In the genomic region with DNA sequence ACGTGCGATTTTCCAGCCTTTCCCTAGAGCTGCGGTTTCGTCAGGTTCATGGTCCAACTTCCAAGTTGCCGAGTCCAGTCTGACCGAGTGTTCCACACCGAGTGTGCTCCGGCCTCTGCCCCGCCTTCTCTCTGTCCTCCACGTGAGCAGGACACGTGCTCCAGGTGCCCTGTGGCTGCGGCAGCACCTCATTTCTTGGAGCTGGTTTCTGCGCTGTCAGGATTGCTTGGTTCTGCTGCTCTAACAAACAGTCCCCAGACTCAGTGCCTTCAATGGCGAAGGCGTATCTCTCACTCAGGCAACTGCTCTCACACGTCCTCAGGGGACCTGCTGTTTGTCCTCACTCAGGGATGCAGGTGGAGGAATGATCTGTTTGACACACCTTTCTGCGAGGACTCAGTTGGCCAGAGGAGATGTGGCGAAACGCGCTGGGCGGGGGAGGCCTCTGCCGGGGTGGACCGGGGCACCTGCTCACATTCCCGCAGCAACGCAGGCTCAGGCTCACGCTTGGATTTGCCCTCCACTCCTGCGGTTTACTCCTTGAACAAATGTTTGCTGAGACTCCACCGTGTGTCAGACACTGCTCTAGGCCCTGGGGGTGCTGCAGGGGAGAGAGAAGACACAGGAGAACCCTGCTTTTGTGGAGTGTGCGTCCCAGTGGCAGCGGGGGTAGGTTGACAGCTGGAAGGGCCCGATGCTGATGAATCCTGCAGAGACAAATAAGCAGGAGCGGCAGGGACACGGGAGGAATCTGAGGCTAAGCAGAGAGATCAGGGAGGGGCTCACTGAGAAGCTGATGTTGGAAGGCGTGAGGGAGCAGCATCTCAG, we compare ENCODE assay signal across 1 cellular context.
TF ChIP-seq lines count a peak whose summit lies in the region.

No MANE protein-coding gene starts in this region.

TF ChIP-seq in HepG2, 621 proteins besides CTCF, POLR2A, EP300 and RAD21 (continued from another document and continues in another):
- TF ChIP-seq, protein P1, sequence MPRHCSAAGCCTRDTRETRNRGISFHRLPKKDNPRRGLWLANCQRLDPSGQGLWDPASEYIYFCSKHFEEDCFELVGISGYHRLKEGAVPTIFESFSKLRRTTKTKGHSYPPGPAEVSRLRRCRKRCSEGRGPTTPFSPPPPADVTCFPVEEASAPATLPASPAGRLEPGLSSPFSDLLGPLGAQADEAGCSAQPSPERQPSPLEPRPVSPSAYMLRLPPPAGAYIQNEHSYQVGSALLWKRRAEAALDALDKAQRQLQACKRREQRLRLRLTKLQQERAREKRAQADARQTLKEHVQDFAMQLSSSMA (CRISPR knock-in tag; IDR thresholded peaks at IDR 0.05) = peak; percentile 81; the same call in 1 of the 2 replicates
- TF ChIP-seq MEF2D (CRISPR knock-in tag; IDR thresholded peaks at IDR 0.05) = peak; percentile 85; the same call in 1 of the 2 replicates
- TF ChIP-seq, protein P2, sequence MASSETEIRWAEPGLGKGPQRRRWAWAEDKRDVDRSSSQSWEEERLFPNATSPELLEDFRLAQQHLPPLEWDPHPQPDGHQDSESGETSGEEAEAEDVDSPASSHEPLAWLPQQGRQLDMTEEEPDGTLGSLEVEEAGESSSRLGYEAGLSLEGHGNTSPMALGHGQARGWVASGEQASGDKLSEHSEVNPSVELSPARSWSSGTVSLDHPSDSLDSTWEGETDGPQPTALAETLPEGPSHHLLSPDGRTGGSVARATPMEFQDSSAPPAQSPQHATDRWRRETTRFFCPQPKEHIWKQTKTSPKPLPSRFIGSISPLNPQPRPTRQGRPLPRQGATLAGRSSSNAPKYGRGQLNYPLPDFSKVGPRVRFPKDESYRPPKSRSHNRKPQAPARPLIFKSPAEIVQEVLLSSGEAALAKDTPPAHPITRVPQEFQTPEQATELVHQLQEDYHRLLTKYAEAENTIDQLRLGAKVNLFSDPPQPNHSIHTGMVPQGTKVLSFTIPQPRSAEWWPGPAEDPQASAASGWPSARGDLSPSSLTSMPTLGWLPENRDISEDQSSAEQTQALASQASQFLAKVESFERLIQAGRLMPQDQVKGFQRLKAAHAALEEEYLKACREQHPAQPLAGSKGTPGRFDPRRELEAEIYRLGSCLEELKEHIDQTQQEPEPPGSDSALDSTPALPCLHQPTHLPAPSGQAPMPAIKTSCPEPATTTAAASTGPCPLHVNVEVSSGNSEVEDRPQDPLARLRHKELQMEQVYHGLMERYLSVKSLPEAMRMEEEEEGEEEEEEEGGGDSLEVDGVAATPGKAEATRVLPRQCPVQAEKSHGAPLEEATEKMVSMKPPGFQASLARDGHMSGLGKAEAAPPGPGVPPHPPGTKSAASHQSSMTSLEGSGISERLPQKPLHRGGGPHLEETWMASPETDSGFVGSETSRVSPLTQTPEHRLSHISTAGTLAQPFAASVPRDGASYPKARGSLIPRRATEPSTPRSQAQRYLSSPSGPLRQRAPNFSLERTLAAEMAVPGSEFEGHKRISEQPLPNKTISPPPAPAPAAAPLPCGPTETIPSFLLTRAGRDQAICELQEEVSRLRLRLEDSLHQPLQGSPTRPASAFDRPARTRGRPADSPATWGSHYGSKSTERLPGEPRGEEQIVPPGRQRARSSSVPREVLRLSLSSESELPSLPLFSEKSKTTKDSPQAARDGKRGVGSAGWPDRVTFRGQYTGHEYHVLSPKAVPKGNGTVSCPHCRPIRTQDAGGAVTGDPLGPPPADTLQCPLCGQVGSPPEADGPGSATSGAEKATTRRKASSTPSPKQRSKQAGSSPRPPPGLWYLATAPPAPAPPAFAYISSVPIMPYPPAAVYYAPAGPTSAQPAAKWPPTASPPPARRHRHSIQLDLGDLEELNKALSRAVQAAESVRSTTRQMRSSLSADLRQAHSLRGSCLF (CRISPR knock-in tag; IDR thresholded peaks at IDR 0.05; ENCODE audit: borderline replicate concordance) = no peak
- TF ChIP-seq ZC3H4 (CRISPR knock-in tag; IDR thresholded peaks at IDR 0.05; ENCODE audit: borderline replicate concordance) = no peak
- no peak for TF ChIP-seq LCORL (IDR thresholded peaks at IDR 0.05)
- peak; percentile 40; the same call in 1 of the 2 replicates for TF ChIP-seq LCORL (CRISPR knock-in tag; IDR thresholded peaks at IDR 0.05)
- TF ChIP-seq, protein P3, sequence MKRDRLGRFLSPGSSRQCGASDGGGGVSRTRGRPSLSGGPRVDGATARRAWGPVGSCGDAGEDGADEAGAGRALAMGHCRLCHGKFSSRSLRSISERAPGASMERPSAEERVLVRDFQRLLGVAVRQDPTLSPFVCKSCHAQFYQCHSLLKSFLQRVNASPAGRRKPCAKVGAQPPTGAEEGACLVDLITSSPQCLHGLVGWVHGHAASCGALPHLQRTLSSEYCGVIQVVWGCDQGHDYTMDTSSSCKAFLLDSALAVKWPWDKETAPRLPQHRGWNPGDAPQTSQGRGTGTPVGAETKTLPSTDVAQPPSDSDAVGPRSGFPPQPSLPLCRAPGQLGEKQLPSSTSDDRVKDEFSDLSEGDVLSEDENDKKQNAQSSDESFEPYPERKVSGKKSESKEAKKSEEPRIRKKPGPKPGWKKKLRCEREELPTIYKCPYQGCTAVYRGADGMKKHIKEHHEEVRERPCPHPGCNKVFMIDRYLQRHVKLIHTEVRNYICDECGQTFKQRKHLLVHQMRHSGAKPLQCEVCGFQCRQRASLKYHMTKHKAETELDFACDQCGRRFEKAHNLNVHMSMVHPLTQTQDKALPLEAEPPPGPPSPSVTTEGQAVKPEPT (CRISPR knock-in tag; IDR thresholded peaks at IDR 0.05; ENCODE audit: low read depth) = peak; percentile 86; the same call in 1 of the 2 replicates
- peak; percentile 58; the same call in 1 of the 2 replicates for TF ChIP-seq HDAC1 (CRISPR knock-in tag; IDR thresholded peaks at IDR 0.05)
- TF ChIP-seq, protein P4, sequence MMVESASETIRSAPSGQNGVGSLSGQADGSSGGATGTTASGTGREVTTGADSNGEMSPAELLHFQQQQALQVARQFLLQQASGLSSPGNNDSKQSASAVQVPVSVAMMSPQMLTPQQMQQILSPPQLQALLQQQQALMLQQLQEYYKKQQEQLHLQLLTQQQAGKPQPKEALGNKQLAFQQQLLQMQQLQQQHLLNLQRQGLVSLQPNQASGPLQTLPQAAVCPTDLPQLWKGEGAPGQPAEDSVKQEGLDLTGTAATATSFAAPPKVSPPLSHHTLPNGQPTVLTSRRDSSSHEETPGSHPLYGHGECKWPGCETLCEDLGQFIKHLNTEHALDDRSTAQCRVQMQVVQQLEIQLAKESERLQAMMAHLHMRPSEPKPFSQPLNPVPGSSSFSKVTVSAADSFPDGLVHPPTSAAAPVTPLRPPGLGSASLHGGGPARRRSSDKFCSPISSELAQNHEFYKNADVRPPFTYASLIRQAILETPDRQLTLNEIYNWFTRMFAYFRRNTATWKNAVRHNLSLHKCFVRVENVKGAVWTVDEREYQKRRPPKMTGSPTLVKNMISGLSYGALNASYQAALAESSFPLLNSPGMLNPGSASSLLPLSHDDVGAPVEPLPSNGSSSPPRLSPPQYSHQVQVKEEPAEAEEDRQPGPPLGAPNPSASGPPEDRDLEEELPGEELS (CRISPR knock-in tag; IDR thresholded peaks at IDR 0.05) = peak; percentile 22; the same call in 1 of the 2 replicates
- TF ChIP-seq, protein P5, sequence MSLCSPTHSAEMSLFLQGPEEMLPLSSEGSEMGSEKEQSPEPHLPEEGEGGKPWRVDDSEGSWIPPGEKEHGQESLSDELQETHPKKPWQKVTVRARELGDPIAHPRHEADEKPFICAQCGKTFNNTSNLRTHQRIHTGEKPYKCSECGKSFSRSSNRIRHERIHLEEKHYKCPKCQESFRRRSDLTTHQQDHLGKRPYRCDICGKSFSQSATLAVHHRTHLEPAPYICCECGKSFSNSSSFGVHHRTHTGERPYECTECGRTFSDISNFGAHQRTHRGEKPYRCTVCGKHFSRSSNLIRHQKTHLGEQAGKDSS (CRISPR knock-in tag; IDR thresholded peaks at IDR 0.05; ENCODE audit: borderline replicate concordance, low read depth) = peak; percentile 68; the same call in 1 of the 2 replicates
- TF ChIP-seq, protein P6, sequence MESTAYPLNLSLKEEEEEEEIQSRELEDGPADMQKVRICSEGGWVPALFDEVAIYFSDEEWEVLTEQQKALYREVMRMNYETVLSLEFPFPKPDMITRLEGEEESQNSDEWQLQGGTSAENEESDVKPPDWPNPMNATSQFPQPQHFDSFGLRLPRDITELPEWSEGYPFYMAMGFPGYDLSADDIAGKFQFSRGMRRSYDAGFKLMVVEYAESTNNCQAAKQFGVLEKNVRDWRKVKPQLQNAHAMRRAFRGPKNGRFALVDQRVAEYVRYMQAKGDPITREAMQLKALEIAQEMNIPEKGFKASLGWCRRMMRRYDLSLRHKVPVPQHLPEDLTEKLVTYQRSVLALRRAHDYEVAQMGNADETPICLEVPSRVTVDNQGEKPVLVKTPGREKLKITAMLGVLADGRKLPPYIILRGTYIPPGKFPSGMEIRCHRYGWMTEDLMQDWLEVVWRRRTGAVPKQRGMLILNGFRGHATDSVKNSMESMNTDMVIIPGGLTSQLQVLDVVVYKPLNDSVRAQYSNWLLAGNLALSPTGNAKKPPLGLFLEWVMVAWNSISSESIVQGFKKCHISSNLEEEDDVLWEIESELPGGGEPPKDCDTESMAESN (CRISPR knock-in tag; conservative IDR thresholded peaks at IDR 0.05) = no peak; the same call in 1 of the 2 replicates
- no peak; the same call in 1 of the 2 replicates for TF ChIP-seq ZBTB1 (CRISPR knock-in tag; IDR thresholded peaks at IDR 0.05; ENCODE audit: borderline replicate concordance)
- TF ChIP-seq, protein P7, sequence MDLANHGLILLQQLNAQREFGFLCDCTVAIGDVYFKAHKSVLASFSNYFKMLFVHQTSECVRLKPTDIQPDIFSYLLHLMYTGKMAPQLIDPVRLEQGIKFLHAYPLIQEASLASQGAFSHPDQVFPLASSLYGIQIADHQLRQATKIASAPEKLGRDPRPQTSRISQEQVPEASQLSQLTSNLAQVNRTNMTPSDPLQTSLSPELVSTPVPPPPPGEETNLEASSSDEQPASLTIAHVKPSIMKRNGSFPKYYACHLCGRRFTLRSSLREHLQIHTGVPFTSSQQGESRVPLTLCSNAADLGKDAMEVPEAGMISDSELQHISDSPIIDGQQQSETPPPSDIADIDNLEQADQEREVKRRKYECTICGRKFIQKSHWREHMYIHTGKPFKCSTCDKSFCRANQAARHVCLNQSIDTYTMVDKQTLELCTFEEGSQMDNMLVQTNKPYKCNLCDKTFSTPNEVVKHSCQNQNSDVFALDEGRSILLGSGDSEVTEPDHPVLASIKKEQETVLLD (CRISPR knock-in tag; IDR thresholded peaks at IDR 0.05; ENCODE audit: low read depth) = 0 out of 2 replicates have a peak, but pooled peaks have one; percentile 61
- TF ChIP-seq ZNF205 (CRISPR knock-in tag; IDR thresholded peaks at IDR 0.05) = peak; percentile 84; the same call in 1 of the 2 replicates
- peak; percentile 36 for TF ChIP-seq TEAD3 (CRISPR knock-in tag; optimal IDR thresholded peaks at IDR 0.05; ENCODE audit: borderline replicate concordance)
- no peak for TF ChIP-seq SIN3B (IDR thresholded peaks at IDR 0.05; ENCODE audit: low read length)
- no peak for TF ChIP-seq PLRG1 (conservative IDR thresholded peaks at IDR 0.05)
- TF ChIP-seq RARG (CRISPR knock-in tag; IDR thresholded peaks at IDR 0.05; ENCODE audit: low read depth) = no peak
- no peak for TF ChIP-seq ZNF570 (CRISPR knock-in tag; IDR thresholded peaks at IDR 0.05; ENCODE audit: borderline replicate concordance)
- TF ChIP-seq FOXA1 (IDR thresholded peaks at IDR 0.05) = no peak
- TF ChIP-seq FOXA1 (CRISPR knock-in tag; IDR thresholded peaks at IDR 0.05) = no peak
- TF ChIP-seq ZFP90 (CRISPR knock-in tag; IDR thresholded peaks at IDR 0.05; ENCODE audit: borderline replicate concordance) = peak; percentile 47; the same call in 1 of the 2 replicates
- TF ChIP-seq ZBTB7A (CRISPR knock-in tag; IDR thresholded peaks at IDR 0.05) = peak; percentile 95
- peak; percentile 94 for TF ChIP-seq SALL1 (CRISPR knock-in tag; IDR thresholded peaks at IDR 0.05)
- TF ChIP-seq SMAD1 (CRISPR knock-in tag; IDR thresholded peaks at IDR 0.05; ENCODE audit: borderline replicate concordance, low read depth) = 0 out of 2 replicates have a peak, but pooled peaks have one; percentile 43
- TF ChIP-seq ZNF431 (CRISPR knock-in tag; IDR thresholded peaks at IDR 0.05; ENCODE audit: borderline replicate concordance, low read depth) = peak; percentile 88
- TF ChIP-seq, protein P8, sequence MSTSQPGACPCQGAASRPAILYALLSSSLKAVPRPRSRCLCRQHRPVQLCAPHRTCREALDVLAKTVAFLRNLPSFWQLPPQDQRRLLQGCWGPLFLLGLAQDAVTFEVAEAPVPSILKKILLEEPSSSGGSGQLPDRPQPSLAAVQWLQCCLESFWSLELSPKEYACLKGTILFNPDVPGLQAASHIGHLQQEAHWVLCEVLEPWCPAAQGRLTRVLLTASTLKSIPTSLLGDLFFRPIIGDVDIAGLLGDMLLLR (CRISPR knock-in tag; IDR thresholded peaks at IDR 0.05) = peak; percentile 60
- peak; percentile 71; the same call in 1 of the 2 replicates for TF ChIP-seq BRCA1 (CRISPR knock-in tag; IDR thresholded peaks at IDR 0.05)
- TF ChIP-seq NFKB2 (CRISPR knock-in tag; IDR thresholded peaks at IDR 0.05; ENCODE audit: borderline replicate concordance) = peak; percentile 94; the same call in 1 of the 2 replicates
- TF ChIP-seq TGIF2 (CRISPR knock-in tag; IDR thresholded peaks at IDR 0.05) = peak; percentile 82; the same call in 1 of the 2 replicates
- no peak for TF ChIP-seq ZNF180 (CRISPR knock-in tag; IDR thresholded peaks at IDR 0.05; ENCODE audit: borderline replicate concordance, low read depth)
- TF ChIP-seq, protein P9, sequence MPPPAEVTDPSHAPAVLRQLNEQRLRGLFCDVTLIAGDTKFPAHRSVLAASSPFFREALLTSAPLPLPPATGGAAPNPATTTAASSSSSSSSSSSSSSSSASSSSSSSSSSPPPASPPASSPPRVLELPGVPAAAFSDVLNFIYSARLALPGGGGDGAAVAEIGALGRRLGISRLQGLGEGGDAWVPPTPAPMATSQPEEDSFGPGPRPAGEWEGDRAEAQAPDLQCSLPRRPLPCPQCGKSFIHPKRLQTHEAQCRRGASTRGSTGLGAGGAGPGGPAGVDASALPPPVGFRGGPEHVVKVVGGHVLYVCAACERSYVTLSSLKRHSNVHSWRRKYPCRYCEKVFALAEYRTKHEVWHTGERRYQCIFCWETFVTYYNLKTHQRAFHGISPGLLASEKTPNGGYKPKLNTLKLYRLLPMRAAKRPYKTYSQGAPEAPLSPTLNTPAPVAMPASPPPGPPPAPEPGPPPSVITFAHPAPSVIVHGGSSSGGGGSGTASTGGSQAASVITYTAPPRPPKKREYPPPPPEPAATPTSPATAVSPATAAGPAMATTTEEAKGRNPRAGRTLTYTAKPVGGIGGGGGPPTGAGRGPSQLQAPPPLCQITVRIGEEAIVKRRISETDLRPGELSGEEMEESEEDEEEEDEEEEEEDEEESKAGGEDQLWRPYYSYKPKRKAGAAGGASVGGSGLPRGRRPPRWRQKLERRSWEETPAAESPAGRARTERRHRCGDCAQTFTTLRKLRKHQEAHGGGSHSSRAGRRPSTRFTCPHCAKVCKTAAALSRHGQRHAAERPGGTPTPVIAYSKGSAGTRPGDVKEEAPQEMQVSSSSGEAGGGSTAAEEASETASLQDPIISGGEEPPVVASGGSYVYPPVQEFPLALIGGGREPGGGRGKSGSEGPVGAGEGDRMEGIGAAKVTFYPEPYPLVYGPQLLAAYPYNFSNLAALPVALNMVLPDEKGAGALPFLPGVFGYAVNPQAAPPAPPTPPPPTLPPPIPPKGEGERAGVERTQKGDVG (CRISPR knock-in tag; IDR thresholded peaks at IDR 0.05; ENCODE audit: borderline replicate concordance) = peak; percentile 78; the same call in 1 of the 2 replicates
- TF ChIP-seq BCL6 (CRISPR knock-in tag; IDR thresholded peaks at IDR 0.05) = peak; percentile 95
- no peak for TF ChIP-seq ZNF652 (CRISPR knock-in tag; IDR thresholded peaks at IDR 0.05; ENCODE audit: borderline replicate concordance, low read depth)
- TF ChIP-seq, protein P10, sequence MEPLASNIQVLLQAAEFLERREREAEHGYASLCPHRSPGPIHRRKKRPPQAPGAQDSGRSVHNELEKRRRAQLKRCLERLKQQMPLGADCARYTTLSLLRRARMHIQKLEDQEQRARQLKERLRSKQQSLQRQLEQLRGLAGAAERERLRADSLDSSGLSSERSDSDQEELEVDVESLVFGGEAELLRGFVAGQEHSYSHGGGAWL (CRISPR knock-in tag; IDR thresholded peaks at IDR 0.05) = peak; percentile 55; the same call in 1 of the 2 replicates
- TF ChIP-seq ZNF101 (CRISPR knock-in tag; IDR thresholded peaks at IDR 0.05; ENCODE audit: borderline replicate concordance, low read depth) = no peak
- TF ChIP-seq HOXA5 (CRISPR knock-in tag; IDR thresholded peaks at IDR 0.05) = no peak
